In the genomic region with DNA sequence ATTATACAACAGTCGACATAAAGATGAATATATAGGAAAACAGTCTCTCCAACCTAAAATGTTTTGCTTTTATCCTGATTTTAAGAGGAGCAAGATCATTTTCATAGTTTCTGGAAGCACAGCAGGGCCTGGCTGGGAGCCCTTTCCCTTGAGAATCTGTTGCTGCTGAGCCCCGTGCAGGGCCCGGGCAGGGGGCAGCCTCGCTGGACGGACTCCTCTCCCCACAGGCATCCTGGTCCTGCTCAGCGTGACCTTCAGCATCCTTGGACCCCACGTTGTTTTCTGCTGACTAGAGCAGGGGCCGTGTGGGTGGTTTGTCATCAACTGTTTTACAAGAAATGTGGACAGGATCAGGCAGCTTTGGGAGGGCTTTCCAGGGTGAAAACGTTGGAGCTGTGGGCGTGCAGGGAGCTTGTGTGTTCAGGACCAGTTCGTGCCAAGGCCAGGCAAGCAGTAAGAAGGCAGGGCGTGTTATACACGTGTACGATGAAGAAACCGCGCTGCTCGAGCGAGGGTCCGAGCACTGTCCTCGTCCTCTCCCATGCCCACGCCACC, we compare ENCODE assay signal across 13 cellular contexts. TPM values are rescaled to one million over a fixed set of nuclear protein-coding genes. Genes with fewer than 3 reads are reported as not detected.
A peak's percentile ranks its signal among the peaks of the same experiment; 100 is the strongest.
DNase-seq lines count a peak whose midpoint lies in the region; ATAC-seq and TF ChIP-seq lines count a peak whose summit lies in the region.
"Had no signal": no experiment of that assay in that cellular context is flagged by ENCODE, and none has a peak within 500 bp of the region (broad histone marks: within the 10 kb centered on the region; RNA-seq: fewer than 3 reads in every experiment).

No MANE protein-coding gene starts in this region.

- H3K4me3 ChIP-seq in right atrium auricular region (no peak overlapping the region), ovary (no peak overlapping the region)

- TF ChIP-seq POLR2A in ovary (IDR thresholded peaks at IDR 0.05) = no peak

- intact Hi-C loops in Right ventricle myocardium inferior (cut with DNase I) = no loop called here
- intact Hi-C loops in CD14-positive monocyte (cut with micrococcal nuclease) = no loop called here
- intact Hi-C loops in ovary (cut with DNase I) = no loop called here

- H3K9me3 Mint-ChIP-seq in CD14-positive monocyte (peaks cover 0 to 3% (median 0%) of the 10 kb centered on the region in 7 donors), chondrocyte (ENCODE audit: low read depth) (no peaks in the 10 kb centered on the region)
- H3K9me3 Mint-ChIP-seq: CD8-positive, alpha-beta memory T cell had no signal

- no peak for ATAC-seq in Right ventricle myocardium inferior

- H3K27ac Mint-ChIP-seq in CD14-positive monocyte = no peak overlapping the region
- no peak overlapping the region for H3K27ac Mint-ChIP-seq in chondrocyte (ENCODE audit: unreplicated experiment)
- H3K27ac Mint-ChIP-seq: CD8-positive, alpha-beta memory T cell had no signal

- H3K27ac ChIP-seq in right atrium auricular region (no peak overlapping the region), ovary (no peak overlapping the region)
- H3K27ac ChIP-seq: 22Rv1 had no signal

- no peaks in the 10 kb centered on the region for H3K36me3 ChIP-seq in right atrium auricular region
- H3K36me3 ChIP-seq in ovary = no peaks in the 10 kb centered on the region

- TF ChIP-seq CTCF in right atrium auricular region (IDR thresholded peaks at IDR 0.05) (no peak), CD14-positive monocyte (IDR thresholded peaks at IDR 0.05) (no peak), chondrocyte (IDR thresholded peaks at IDR 0.05) (no peak), ovary (IDR thresholded peaks at IDR 0.05) (no peak)

- H3K4me1 ChIP-seq in right atrium auricular region (no peaks in the 10 kb centered on the region), ovary (ENCODE audit: insufficient read depth) (no peaks in the 10 kb centered on the region)

- WGBS in ovary, 3 donors = 37 to 62% (median 45%) methylated on average over 21 of the region's 21 CpGs

- H3K4me3 Mint-ChIP-seq in CD14-positive monocyte = no peak overlapping the region
- H3K4me3 Mint-ChIP-seq in chondrocyte (ENCODE audit: unreplicated experiment) = no peak overlapping the region
- H3K4me3 Mint-ChIP-seq: CD8-positive, alpha-beta memory T cell had no signal

- H3K9me3 ChIP-seq in right atrium auricular region = no peaks in the 10 kb centered on the region
- H3K9me3 ChIP-seq in ovary = no peaks in the 10 kb centered on the region

- no peak for TF ChIP-seq EP300 in ovary (IDR thresholded peaks at IDR 0.05)

- no peaks in the 10 kb centered on the region for H3K27me3 ChIP-seq in right atrium auricular region
- H3K27me3 ChIP-seq in ovary = no peaks in the 10 kb centered on the region

- peak; percentile 52 for DNase-seq in Right ventricle myocardium inferior (ENCODE audit: missing footprints)
- DNase-seq in right atrium auricular region (ENCODE audit: low spot score) = no peak
- DNase-seq in CD14-positive monocyte (ENCODE audit: low spot score) = peak; percentile 23
- peak; percentile 61 for DNase-seq in chondrocyte (ENCODE audit: low spot score)
- peak in 4 of 5 donors; percentile 11 to 54 (median 18) for DNase-seq in ovary
- DNase-seq in COLO829 (ENCODE audit: low spot score) = no peak
- no peak for DNase-seq in GF-D8 (lab: John Stamatoyannopoulos, UW)
- DNase-seq in NCI-H526 (lab: John Stamatoyannopoulos, UW) = no peak
- DNase-seq: CD8-positive, alpha-beta memory T cell; DMS53 had no signal

- H3K36me3 Mint-ChIP-seq in CD14-positive monocyte = no peaks in the 10 kb centered on the region
- H3K36me3 Mint-ChIP-seq in chondrocyte (ENCODE audit: low read depth) = no peaks in the 10 kb centered on the region
- H3K36me3 Mint-ChIP-seq: CD8-positive, alpha-beta memory T cell had no signal

- H3K27me3 Mint-ChIP-seq in CD14-positive monocyte (ENCODE audit: low read depth in 3 of 3) (peaks cover 2% of the 10 kb centered on the region in 3 donors), chondrocyte (ENCODE audit: low read depth) (peaks cover 7% of the 10 kb centered on the region)

- H3K4me1 Mint-ChIP-seq in CD14-positive monocyte = no peaks in the 10 kb centered on the region
- H3K4me1 Mint-ChIP-seq in chondrocyte (ENCODE audit: low read depth) = no peaks in the 10 kb centered on the region
- H3K4me1 Mint-ChIP-seq: CD8-positive, alpha-beta memory T cell had no signal

RNA-seq across cellular contexts. Expression of a gene that starts 25.0 kb away (rescaled TPM):
- 0.41 TPM for total RNA-seq in Right ventricle myocardium inferior
- total RNA-seq in right atrium auricular region = 1 to 10 TPM in 1 of 2 donors, under 1 TPM in 1; 0.90 to 1.2 TPM
- polyA plus RNA-seq in CD14-positive monocyte = not detected
- 8.9 to 22.2 TPM (median 9.5 TPM) in 3 replicates for total RNA-seq in chondrocyte
- 100 to 1,000 TPM in 4 of 7 donors, 10 to 100 TPM in 3; 55.9 to 212 (median 129) TPM for total RNA-seq in ovary
- 100 to 1,000 TPM in 1 of 2 donors, 10 to 100 TPM in 1; 51.0 to 170 TPM for polyA plus RNA-seq in ovary
- total RNA-seq: CD8-positive, alpha-beta memory T cell; HT-29 had no signal
- polyA plus RNA-seq: CD8-positive, alpha-beta memory T cell had no signal

RNA-seq across cellular contexts. Expression of a gene that starts 37.4 kb away (rescaled TPM):
- total RNA-seq in Right ventricle myocardium inferior (not detected), right atrium auricular region (not detected), chondrocyte (0.15 to 1.2 TPM (median 0.44 TPM) in 3 replicates), ovary (10 to 100 TPM in 1 of 7 donors, 1 to 10 TPM in 6; 1.0 to 14.7 (median 6.5) TPM)
- polyA plus RNA-seq in CD14-positive monocyte (not detected), ovary (1 to 10 TPM; 1.6 to 5.4 TPM)
- total RNA-seq: A673; CD8-positive, alpha-beta memory T cell; HT-29 had no signal
- polyA plus RNA-seq: CD8-positive, alpha-beta memory T cell had no signal

Comparison
In these comparisons a context has a peak if more than half of its experiments do, and no peak if none do; other contexts are left out.
1. DNase-seq: peak in Right ventricle myocardium inferior (single experiment), CD14-positive monocyte (single experiment), chondrocyte (single experiment) and ovary (4 of 5); none in right atrium auricular region (single experiment), COLO829 (single experiment), GF-D8 (single experiment) and NCI-H526 (0 of 2).